In the genomic region with DNA sequence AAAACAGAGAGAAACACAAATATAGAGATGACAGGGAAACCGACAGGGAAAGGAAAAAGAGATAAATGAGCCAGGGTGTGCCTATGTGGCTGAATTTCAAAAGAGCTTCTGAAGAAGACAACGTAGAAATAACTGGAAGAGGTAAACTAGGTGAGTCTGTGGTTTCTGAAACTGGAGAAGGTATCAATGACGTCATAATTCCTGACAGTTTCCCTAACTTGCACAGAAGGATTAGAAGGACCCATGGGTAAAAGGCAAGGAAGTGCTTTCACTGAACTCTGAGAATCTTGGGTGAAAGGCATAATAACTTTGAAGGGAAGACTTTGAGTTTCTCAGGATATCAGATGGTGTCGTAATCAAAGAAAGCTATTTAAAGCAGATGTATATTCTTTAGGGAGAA, we compare ENCODE assay signal across 1 cellular context.
TF ChIP-seq lines count a peak whose summit lies in the region.

No MANE protein-coding gene starts in this region.

TF ChIP-seq in K562, 482 proteins besides CTCF, POLR2A, EP300 and RAD21 (continued from another document):
- 0 out of 2 replicates have a peak, but pooled peaks have one; percentile 29 for TF ChIP-seq JUND (IDR thresholded peaks at IDR 0.05; ENCODE audit: borderline replicate concordance, low read depth, low read length)
- TF ChIP-seq JUND (tag; IDR thresholded peaks at IDR 0.05; ENCODE audit: borderline replicate concordance, low read depth, low read length): peak; percentile 51; the same call in 1 of the 3 replicates
- no peak for TF ChIP-seq SP1 (CRISPR knock-in tag; IDR thresholded peaks at IDR 0.05)
- TF ChIP-seq ZSCAN32 (CRISPR knock-in tag; IDR thresholded peaks at IDR 0.05): no peak
- TF ChIP-seq, protein P1, sequence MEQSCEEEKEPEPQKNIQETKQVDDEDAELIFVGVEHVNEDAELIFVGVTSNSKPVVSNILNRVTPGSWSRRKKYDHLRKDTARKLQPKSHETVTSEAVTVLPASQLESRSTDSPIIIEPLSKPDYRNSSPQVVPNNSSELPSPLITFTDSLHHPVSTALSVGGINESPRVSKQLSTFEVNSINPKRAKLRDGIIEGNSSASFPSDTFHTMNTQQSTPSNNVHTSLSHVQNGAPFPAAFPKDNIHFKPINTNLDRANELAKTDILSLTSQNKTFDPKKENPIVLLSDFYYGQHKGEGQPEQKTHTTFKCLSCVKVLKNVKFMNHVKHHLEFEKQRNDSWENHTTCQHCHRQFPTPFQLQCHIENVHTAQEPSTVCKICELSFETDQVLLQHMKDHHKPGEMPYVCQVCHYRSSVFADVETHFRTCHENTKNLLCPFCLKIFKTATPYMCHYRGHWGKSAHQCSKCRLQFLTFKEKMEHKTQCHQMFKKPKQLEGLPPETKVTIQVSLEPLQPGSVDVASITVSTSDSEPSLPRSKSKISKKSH (CRISPR knock-in tag; IDR thresholded peaks at IDR 0.05): no peak
- no peak for TF ChIP-seq ZNF197 (CRISPR knock-in tag; IDR thresholded peaks at IDR 0.05; ENCODE audit: low read depth)
- TF ChIP-seq ZNF212 (CRISPR knock-in tag; IDR thresholded peaks at IDR 0.05): no peak
- TF ChIP-seq ATF1 (CRISPR knock-in tag; IDR thresholded peaks at IDR 0.05): no peak
- peak; percentile 52; the same call in 1 of the 2 replicates for TF ChIP-seq ATF1 (tag; IDR thresholded peaks at IDR 0.05)
- TF ChIP-seq CBFB (CRISPR knock-in tag; IDR thresholded peaks at IDR 0.05): no peak
- TF ChIP-seq CBFA2T3 (IDR thresholded peaks at IDR 0.05): no peak
- no peak for TF ChIP-seq MCM3 (IDR thresholded peaks at IDR 0.05)
- TF ChIP-seq CCAR2 (IDR thresholded peaks at IDR 0.05; ENCODE audit: low read depth, low read length): no peak
- TF ChIP-seq FIP1L1 (IDR thresholded peaks at IDR 0.05; ENCODE audit: low read depth, low read length, poor library complexity, severe bottlenecking): no peak
- TF ChIP-seq CBX1 (IDR thresholded peaks at IDR 0.05; ENCODE audit: low read depth): no peak
- TF ChIP-seq, protein P2, sequence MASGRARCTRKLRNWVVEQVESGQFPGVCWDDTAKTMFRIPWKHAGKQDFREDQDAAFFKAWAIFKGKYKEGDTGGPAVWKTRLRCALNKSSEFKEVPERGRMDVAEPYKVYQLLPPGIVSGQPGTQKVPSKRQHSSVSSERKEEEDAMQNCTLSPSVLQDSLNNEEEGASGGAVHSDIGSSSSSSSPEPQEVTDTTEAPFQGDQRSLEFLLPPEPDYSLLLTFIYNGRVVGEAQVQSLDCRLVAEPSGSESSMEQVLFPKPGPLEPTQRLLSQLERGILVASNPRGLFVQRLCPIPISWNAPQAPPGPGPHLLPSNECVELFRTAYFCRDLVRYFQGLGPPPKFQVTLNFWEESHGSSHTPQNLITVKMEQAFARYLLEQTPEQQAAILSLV (tag; IDR thresholded peaks at IDR 0.05): no peak
- no peak for TF ChIP-seq ZNF324 (CRISPR knock-in tag; IDR thresholded peaks at IDR 0.05)
- TF ChIP-seq, protein P3, sequence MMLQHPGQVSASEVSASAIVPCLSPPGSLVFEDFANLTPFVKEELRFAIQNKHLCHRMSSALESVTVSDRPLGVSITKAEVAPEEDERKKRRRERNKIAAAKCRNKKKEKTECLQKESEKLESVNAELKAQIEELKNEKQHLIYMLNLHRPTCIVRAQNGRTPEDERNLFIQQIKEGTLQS (IDR thresholded peaks at IDR 0.05): peak; percentile 76
- TF ChIP-seq, protein P3 (CRISPR knock-in tag; conservative IDR thresholded peaks at IDR 0.05): no peak
- TF ChIP-seq HCFC1 (IDR thresholded peaks at IDR 0.05; ENCODE audit: low read depth, low read length): no peak
TF ChIP-seq in K562: peak in this region for 5.
